ENCODE assay signal across 1 cellular context in genomic region chr3:62732183-62732904, GRCh38.
TF ChIP-seq lines count a peak whose summit lies in the region.

No MANE protein-coding gene starts in this region.

TF ChIP-seq in HepG2, 621 proteins besides CTCF, POLR2A, EP300 and RAD21 (continued from another document and continues in another):
- TF ChIP-seq ZBTB49 (CRISPR knock-in tag; IDR thresholded peaks at IDR 0.05; ENCODE audit: borderline replicate concordance): no peak
- no peak for TF ChIP-seq ZMAT3 (CRISPR knock-in tag; conservative IDR thresholded peaks at IDR 0.05)
- TF ChIP-seq, protein P1, sequence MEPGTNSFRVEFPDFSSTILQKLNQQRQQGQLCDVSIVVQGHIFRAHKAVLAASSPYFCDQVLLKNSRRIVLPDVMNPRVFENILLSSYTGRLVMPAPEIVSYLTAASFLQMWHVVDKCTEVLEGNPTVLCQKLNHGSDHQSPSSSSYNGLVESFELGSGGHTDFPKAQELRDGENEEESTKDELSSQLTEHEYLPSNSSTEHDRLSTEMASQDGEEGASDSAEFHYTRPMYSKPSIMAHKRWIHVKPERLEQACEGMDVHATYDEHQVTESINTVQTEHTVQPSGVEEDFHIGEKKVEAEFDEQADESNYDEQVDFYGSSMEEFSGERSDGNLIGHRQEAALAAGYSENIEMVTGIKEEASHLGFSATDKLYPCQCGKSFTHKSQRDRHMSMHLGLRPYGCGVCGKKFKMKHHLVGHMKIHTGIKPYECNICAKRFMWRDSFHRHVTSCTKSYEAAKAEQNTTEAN (CRISPR knock-in tag; conservative IDR thresholded peaks at IDR 0.05): 0 out of 2 replicates have a peak, but pooled peaks have one; percentile 29
- no peak for TF ChIP-seq HDAC6 (IDR thresholded peaks at IDR 0.05; ENCODE audit: low read depth, low read length)
- TF ChIP-seq FOSL2 (CRISPR knock-in tag; IDR thresholded peaks at IDR 0.05): peak; percentile 88
- TF ChIP-seq PHF20 (CRISPR knock-in tag; IDR thresholded peaks at IDR 0.05): no peak
- no peak for TF ChIP-seq KLF15 (CRISPR knock-in tag; IDR thresholded peaks at IDR 0.05; ENCODE audit: borderline replicate concordance)
- no peak for TF ChIP-seq AKNA (CRISPR knock-in tag; IDR thresholded peaks at IDR 0.05; ENCODE audit: borderline replicate concordance)
- TF ChIP-seq PHF21A (CRISPR knock-in tag; IDR thresholded peaks at IDR 0.05): peak; percentile 85
- 0 out of 2 replicates have a peak, but pooled peaks have one; percentile 20 for TF ChIP-seq ZSCAN29 (CRISPR knock-in tag; conservative IDR thresholded peaks at IDR 0.05)
- TF ChIP-seq ZNF879 (CRISPR knock-in tag; IDR thresholded peaks at IDR 0.05): no peak
- no peak for TF ChIP-seq MAZ (IDR thresholded peaks at IDR 0.05; ENCODE audit: borderline replicate concordance, low read depth, low read length)
- no peak for TF ChIP-seq MAZ (CRISPR knock-in tag; IDR thresholded peaks at IDR 0.05; ENCODE audit: low read depth)
- TF ChIP-seq TBL1XR1 (IDR thresholded peaks at IDR 0.05; ENCODE audit: borderline replicate concordance, low read length, partially characterized antibody): no peak
- no peak for TF ChIP-seq ZNF576 (CRISPR knock-in tag; IDR thresholded peaks at IDR 0.05)
- TF ChIP-seq SMC3 (IDR thresholded peaks at IDR 0.05; ENCODE audit: low read length): no peak
- TF ChIP-seq ZNF230 (CRISPR knock-in tag; IDR thresholded peaks at IDR 0.05): no peak
- TF ChIP-seq ZMYM4 (CRISPR knock-in tag; IDR thresholded peaks at IDR 0.05): peak; percentile 78
- TF ChIP-seq SNRNP70 (IDR thresholded peaks at IDR 0.05; ENCODE audit: low read depth, low read length): no peak
- TF ChIP-seq ZNF296 (CRISPR knock-in tag; conservative IDR thresholded peaks at IDR 0.05): no peak
- TF ChIP-seq MTF1 (CRISPR knock-in tag; IDR thresholded peaks at IDR 0.05): 0 out of 2 replicates have a peak, but pooled peaks have one; percentile 28
- no peak for TF ChIP-seq CSRNP1 (CRISPR knock-in tag; IDR thresholded peaks at IDR 0.05)
- TF ChIP-seq, protein P2, sequence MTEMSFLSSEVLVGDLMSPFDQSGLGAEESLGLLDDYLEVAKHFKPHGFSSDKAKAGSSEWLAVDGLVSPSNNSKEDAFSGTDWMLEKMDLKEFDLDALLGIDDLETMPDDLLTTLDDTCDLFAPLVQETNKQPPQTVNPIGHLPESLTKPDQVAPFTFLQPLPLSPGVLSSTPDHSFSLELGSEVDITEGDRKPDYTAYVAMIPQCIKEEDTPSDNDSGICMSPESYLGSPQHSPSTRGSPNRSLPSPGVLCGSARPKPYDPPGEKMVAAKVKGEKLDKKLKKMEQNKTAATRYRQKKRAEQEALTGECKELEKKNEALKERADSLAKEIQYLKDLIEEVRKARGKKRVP (CRISPR knock-in tag; IDR thresholded peaks at IDR 0.05): peak in 1 of 2 experiments; percentile 48; a peak in 2 of 4 replicates
- TF ChIP-seq CHD2 (IDR thresholded peaks at IDR 0.05; ENCODE audit: low read depth, low read length): no peak
- no peak for TF ChIP-seq ARNT (IDR thresholded peaks at IDR 0.05)
- TF ChIP-seq POLR2AphosphoS2 (IDR thresholded peaks at IDR 0.05; ENCODE audit: low read depth, low read length): no peak
- TF ChIP-seq GMEB1 (CRISPR knock-in tag; IDR thresholded peaks at IDR 0.05; ENCODE audit: borderline replicate concordance): no peak; the same call in 1 of the 2 replicates
- TF ChIP-seq, protein P3, sequence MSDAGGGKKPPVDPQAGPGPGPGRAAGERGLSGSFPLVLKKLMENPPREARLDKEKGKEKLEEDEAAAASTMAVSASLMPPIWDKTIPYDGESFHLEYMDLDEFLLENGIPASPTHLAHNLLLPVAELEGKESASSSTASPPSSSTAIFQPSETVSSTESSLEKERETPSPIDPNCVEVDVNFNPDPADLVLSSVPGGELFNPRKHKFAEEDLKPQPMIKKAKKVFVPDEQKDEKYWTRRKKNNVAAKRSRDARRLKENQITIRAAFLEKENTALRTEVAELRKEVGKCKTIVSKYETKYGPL (CRISPR knock-in tag; IDR thresholded peaks at IDR 0.05): no peak
- TF ChIP-seq ZNF556 (CRISPR knock-in tag; IDR thresholded peaks at IDR 0.05; ENCODE audit: borderline replicate concordance): peak; percentile 64; the same call in 1 of the 2 replicates
- peak; percentile 82 for TF ChIP-seq HNF4G (IDR thresholded peaks at IDR 0.05; ENCODE audit: borderline replicate concordance, low read depth, low read length)
- TF ChIP-seq HNF4G (CRISPR knock-in tag; IDR thresholded peaks at IDR 0.05; ENCODE audit: borderline replicate concordance, low read depth): peak; percentile 87
- TF ChIP-seq TFE3 (CRISPR knock-in tag; IDR thresholded peaks at IDR 0.05): no peak
- no peak for TF ChIP-seq ZIK1 (CRISPR knock-in tag; IDR thresholded peaks at IDR 0.05; ENCODE audit: borderline replicate concordance, low read depth)
- TF ChIP-seq HNRNPL (IDR thresholded peaks at IDR 0.05; ENCODE audit: low read depth, low read length): no peak
- TF ChIP-seq WIZ (CRISPR knock-in tag; IDR thresholded peaks at IDR 0.05): 0 out of 2 replicates have a peak, but pooled peaks have one; percentile 77
- TF ChIP-seq, protein P4, sequence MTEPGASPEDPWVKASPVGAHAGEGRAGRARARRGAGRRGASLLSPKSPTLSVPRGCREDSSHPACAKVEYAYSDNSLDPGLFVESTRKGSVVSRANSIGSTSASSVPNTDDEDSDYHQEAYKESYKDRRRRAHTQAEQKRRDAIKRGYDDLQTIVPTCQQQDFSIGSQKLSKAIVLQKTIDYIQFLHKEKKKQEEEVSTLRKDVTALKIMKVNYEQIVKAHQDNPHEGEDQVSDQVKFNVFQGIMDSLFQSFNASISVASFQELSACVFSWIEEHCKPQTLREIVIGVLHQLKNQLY (CRISPR knock-in tag; IDR thresholded peaks at IDR 0.05): peak; percentile 73
- TF ChIP-seq, protein P5, sequence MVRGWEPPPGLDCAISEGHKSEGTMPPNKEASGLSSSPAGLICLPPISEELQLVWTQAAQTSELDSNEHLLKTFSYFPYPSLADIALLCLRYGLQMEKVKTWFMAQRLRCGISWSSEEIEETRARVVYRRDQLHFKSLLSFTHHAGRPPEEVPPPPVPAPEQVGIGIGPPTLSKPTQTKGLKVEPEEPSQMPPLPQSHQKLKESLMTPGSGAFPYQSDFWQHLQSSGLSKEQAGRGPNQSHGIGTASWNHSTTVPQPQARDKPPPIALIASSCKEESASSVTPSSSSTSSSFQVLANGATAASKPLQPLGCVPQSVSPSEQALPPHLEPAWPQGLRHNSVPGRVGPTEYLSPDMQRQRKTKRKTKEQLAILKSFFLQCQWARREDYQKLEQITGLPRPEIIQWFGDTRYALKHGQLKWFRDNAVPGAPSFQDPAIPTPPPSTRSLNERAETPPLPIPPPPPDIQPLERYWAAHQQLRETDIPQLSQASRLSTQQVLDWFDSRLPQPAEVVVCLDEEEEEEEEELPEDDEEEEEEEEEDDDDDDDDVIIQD (CRISPR knock-in tag; IDR thresholded peaks at IDR 0.05; ENCODE audit: low read depth): peak; percentile 75; the same call in 1 of the 2 replicates
- TF ChIP-seq PAF1 (CRISPR knock-in tag; IDR thresholded peaks at IDR 0.05): no peak
- TF ChIP-seq ZNF678 (CRISPR knock-in tag; IDR thresholded peaks at IDR 0.05): no peak
